In the genomic region with DNA sequence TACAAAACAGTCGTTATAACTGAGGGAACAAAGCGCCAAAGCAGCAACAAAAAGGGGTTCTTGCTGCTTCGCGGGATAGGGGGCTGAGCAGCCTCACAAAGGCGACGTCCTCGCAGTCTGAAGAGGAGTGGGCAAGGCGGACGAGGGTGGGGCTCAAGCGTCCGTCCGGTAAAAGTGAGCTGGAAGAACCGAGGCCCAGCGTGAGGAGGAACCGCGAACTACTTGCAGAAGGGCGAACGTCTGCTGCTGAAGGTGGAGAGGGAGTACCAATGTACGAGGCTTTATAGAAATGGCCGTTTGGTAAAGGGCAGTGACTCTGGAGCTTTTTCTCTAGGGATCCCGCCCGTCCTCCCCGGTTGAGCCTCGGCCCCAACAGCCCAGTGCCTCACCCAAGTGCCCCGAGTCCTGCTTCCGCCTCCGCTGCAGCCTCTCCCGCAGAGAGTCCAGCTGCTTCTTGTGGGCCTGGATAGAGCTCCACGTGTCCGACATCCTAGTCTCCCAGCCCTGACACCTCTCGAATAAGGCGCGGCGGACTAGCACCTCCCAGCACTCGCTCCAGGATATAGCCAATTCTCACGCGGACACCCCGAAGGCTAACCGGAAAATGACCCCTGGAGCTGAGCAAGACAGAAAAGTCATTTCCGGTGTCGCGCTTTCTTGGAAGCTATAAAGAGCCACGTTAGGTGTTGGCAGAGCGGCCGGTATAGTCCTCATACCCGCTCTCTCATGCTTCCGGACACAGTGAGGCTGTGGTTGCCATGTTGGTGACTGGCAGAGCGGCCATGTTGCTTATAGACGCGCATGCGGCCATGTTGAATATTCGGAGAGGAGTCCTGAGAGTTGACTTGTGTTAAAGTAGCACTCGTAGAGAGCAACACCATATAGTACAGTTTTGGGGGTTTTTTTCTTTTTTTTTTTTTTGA, we compare ENCODE assay signal across 1 cellular context.
TF ChIP-seq lines count a peak whose summit lies in the region.

A gene (minus strand): TSS at position 606 of the 923 bp plus-strand sequence. CDS start 117 bp downstream, at position 489.

TF ChIP-seq in HepG2, 621 proteins besides CTCF, POLR2A, EP300 and RAD21 (continued from another document and continues in another):
- TF ChIP-seq, protein P1, sequence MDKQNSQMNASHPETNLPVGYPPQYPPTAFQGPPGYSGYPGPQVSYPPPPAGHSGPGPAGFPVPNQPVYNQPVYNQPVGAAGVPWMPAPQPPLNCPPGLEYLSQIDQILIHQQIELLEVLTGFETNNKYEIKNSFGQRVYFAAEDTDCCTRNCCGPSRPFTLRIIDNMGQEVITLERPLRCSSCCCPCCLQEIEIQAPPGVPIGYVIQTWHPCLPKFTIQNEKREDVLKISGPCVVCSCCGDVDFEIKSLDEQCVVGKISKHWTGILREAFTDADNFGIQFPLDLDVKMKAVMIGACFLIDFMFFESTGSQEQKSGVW (CRISPR knock-in tag; IDR thresholded peaks at IDR 0.05; ENCODE audit: borderline replicate concordance), result no peak; the same call in 1 of the 2 replicates
- peak; percentile 98 for TF ChIP-seq ELF4 (CRISPR knock-in tag; IDR thresholded peaks at IDR 0.05; ENCODE audit: borderline replicate concordance)
- TF ChIP-seq KDM6A (CRISPR knock-in tag; IDR thresholded peaks at IDR 0.05; ENCODE audit: low read depth), result 0 out of 2 replicates have a peak, but pooled peaks have one; percentile 14
- TF ChIP-seq, protein P2, sequence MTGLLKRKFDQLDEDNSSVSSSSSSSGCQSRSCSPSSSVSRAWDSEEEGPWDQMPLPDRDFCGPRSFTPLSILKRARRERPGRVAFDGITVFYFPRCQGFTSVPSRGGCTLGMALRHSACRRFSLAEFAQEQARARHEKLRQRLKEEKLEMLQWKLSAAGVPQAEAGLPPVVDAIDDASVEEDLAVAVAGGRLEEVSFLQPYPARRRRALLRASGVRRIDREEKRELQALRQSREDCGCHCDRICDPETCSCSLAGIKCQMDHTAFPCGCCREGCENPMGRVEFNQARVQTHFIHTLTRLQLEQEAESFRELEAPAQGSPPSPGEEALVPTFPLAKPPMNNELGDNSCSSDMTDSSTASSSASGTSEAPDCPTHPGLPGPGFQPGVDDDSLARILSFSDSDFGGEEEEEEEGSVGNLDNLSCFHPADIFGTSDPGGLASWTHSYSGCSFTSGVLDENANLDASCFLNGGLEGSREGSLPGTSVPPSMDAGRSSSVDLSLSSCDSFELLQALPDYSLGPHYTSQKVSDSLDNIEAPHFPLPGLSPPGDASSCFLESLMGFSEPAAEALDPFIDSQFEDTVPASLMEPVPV (CRISPR knock-in tag; IDR thresholded peaks at IDR 0.05), result peak; percentile 97
- peak; percentile 78 for TF ChIP-seq KDM5A (IDR thresholded peaks at IDR 0.05; ENCODE audit: borderline replicate concordance, low read length)
- TF ChIP-seq SMARCC2 (IDR thresholded peaks at IDR 0.05), result no peak
- peak; percentile 94 for TF ChIP-seq MIER3 (CRISPR knock-in tag; IDR thresholded peaks at IDR 0.05; ENCODE audit: borderline replicate concordance)
- TF ChIP-seq, protein P3, sequence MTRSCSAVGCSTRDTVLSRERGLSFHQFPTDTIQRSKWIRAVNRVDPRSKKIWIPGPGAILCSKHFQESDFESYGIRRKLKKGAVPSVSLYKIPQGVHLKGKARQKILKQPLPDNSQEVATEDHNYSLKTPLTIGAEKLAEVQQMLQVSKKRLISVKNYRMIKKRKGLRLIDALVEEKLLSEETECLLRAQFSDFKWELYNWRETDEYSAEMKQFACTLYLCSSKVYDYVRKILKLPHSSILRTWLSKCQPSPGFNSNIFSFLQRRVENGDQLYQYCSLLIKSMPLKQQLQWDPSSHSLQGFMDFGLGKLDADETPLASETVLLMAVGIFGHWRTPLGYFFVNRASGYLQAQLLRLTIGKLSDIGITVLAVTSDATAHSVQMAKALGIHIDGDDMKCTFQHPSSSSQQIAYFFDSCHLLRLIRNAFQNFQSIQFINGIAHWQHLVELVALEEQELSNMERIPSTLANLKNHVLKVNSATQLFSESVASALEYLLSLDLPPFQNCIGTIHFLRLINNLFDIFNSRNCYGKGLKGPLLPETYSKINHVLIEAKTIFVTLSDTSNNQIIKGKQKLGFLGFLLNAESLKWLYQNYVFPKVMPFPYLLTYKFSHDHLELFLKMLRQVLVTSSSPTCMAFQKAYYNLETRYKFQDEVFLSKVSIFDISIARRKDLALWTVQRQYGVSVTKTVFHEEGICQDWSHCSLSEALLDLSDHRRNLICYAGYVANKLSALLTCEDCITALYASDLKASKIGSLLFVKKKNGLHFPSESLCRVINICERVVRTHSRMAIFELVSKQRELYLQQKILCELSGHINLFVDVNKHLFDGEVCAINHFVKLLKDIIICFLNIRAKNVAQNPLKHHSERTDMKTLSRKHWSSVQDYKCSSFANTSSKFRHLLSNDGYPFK (CRISPR knock-in tag; IDR thresholded peaks at IDR 0.05; ENCODE audit: borderline replicate concordance), result peak; percentile 98; the same call in 1 of the 2 replicates
- no peak for TF ChIP-seq ZNF850 (CRISPR knock-in tag; conservative IDR thresholded peaks at IDR 0.05)
- TF ChIP-seq, protein P4, sequence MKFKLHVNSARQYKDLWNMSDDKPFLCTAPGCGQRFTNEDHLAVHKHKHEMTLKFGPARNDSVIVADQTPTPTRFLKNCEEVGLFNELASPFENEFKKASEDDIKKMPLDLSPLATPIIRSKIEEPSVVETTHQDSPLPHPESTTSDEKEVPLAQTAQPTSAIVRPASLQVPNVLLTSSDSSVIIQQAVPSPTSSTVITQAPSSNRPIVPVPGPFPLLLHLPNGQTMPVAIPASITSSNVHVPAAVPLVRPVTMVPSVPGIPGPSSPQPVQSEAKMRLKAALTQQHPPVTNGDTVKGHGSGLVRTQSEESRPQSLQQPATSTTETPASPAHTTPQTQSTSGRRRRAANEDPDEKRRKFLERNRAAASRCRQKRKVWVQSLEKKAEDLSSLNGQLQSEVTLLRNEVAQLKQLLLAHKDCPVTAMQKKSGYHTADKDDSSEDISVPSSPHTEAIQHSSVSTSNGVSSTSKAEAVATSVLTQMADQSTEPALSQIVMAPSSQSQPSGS (CRISPR knock-in tag; IDR thresholded peaks at IDR 0.05), result peak; percentile 85
- peak; percentile 57 for TF ChIP-seq HMG20A (CRISPR knock-in tag; IDR thresholded peaks at IDR 0.05; ENCODE audit: borderline replicate concordance)
- peak; percentile 38 for TF ChIP-seq TAF15 (IDR thresholded peaks at IDR 0.05; ENCODE audit: low read depth, low read length, poor library complexity, severe bottlenecking)
- peak; percentile 93 for TF ChIP-seq TBX3 (IDR thresholded peaks at IDR 0.05; ENCODE audit: borderline replicate concordance)
- 0 out of 2 replicates have a peak, but pooled peaks have one; percentile 4 for TF ChIP-seq POLR2AphosphoS2 (IDR thresholded peaks at IDR 0.05; ENCODE audit: low read depth, low read length)
- TF ChIP-seq, protein P5, sequence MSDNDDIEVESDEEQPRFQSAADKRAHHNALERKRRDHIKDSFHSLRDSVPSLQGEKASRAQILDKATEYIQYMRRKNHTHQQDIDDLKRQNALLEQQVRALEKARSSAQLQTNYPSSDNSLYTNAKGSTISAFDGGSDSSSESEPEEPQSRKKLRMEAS (IDR thresholded peaks at IDR 0.05), result peak; percentile 99
- TF ChIP-seq TAF1 (CRISPR knock-in tag; IDR thresholded peaks at IDR 0.05), result peak; percentile 94
- peak; percentile 96 for TF ChIP-seq ZNF333 (CRISPR knock-in tag; IDR thresholded peaks at IDR 0.05; ENCODE audit: borderline replicate concordance)
- TF ChIP-seq, protein P6, sequence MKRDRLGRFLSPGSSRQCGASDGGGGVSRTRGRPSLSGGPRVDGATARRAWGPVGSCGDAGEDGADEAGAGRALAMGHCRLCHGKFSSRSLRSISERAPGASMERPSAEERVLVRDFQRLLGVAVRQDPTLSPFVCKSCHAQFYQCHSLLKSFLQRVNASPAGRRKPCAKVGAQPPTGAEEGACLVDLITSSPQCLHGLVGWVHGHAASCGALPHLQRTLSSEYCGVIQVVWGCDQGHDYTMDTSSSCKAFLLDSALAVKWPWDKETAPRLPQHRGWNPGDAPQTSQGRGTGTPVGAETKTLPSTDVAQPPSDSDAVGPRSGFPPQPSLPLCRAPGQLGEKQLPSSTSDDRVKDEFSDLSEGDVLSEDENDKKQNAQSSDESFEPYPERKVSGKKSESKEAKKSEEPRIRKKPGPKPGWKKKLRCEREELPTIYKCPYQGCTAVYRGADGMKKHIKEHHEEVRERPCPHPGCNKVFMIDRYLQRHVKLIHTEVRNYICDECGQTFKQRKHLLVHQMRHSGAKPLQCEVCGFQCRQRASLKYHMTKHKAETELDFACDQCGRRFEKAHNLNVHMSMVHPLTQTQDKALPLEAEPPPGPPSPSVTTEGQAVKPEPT (CRISPR knock-in tag; IDR thresholded peaks at IDR 0.05; ENCODE audit: low read depth), result peak; percentile 84
- TF ChIP-seq ARHGAP35 (CRISPR knock-in tag; IDR thresholded peaks at IDR 0.05; ENCODE audit: borderline replicate concordance), result peak; percentile 97
- no peak for TF ChIP-seq TCF7 (IDR thresholded peaks at IDR 0.05; ENCODE audit: low read depth)
- TF ChIP-seq NCOR1 (IDR thresholded peaks at IDR 0.05; ENCODE audit: borderline replicate concordance, low read length), result peak; percentile 55; the same call in 1 of the 2 replicates
- peak; percentile 95 for TF ChIP-seq NRL (CRISPR knock-in tag; IDR thresholded peaks at IDR 0.05; ENCODE audit: borderline replicate concordance)
- TF ChIP-seq, protein P7, sequence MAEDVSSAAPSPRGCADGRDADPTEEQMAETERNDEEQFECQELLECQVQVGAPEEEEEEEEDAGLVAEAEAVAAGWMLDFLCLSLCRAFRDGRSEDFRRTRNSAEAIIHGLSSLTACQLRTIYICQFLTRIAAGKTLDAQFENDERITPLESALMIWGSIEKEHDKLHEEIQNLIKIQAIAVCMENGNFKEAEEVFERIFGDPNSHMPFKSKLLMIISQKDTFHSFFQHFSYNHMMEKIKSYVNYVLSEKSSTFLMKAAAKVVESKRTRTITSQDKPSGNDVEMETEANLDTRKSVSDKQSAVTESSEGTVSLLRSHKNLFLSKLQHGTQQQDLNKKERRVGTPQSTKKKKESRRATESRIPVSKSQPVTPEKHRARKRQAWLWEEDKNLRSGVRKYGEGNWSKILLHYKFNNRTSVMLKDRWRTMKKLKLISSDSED (CRISPR knock-in tag; IDR thresholded peaks at IDR 0.05), result no peak
- TF ChIP-seq ZNF274 (CRISPR knock-in tag; IDR thresholded peaks at IDR 0.05), result peak; percentile 98
- peak; percentile 82; the same call in 1 of the 2 replicates for TF ChIP-seq ZNF709 (CRISPR knock-in tag; IDR thresholded peaks at IDR 0.05)
- TF ChIP-seq MTF2 (CRISPR knock-in tag; IDR thresholded peaks at IDR 0.05; ENCODE audit: borderline replicate concordance), result 0 out of 2 replicates have a peak, but pooled peaks have one; percentile 32
- TF ChIP-seq, protein P8, sequence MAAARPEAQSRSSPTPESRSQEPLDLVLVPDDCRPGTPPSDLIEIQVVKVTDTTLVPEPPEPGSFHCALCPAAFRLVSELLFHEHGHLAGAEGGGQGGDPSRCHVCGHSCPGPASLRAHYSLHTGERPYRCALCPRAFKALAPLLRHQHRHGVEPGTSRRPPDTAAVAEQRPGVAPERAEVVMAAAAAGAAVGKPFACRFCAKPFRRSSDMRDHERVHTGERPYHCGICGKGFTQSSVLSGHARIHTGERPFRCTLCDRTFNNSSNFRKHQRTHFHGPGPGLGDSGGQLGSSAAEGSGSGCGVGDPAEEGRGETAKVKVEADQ (CRISPR knock-in tag; IDR thresholded peaks at IDR 0.05; ENCODE audit: borderline replicate concordance), result peak; percentile 79
- TF ChIP-seq, protein P9, sequence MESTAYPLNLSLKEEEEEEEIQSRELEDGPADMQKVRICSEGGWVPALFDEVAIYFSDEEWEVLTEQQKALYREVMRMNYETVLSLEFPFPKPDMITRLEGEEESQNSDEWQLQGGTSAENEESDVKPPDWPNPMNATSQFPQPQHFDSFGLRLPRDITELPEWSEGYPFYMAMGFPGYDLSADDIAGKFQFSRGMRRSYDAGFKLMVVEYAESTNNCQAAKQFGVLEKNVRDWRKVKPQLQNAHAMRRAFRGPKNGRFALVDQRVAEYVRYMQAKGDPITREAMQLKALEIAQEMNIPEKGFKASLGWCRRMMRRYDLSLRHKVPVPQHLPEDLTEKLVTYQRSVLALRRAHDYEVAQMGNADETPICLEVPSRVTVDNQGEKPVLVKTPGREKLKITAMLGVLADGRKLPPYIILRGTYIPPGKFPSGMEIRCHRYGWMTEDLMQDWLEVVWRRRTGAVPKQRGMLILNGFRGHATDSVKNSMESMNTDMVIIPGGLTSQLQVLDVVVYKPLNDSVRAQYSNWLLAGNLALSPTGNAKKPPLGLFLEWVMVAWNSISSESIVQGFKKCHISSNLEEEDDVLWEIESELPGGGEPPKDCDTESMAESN (CRISPR knock-in tag; conservative IDR thresholded peaks at IDR 0.05), result peak; percentile 95
- TF ChIP-seq GABPA (IDR thresholded peaks at IDR 0.05; ENCODE audit: low read depth, low read length), result peak; percentile 90
- TF ChIP-seq GABPA (CRISPR knock-in tag; IDR thresholded peaks at IDR 0.05; ENCODE audit: low read depth), result peak; percentile 99
- peak; percentile 30; the same call in 1 of the 2 replicates for TF ChIP-seq ZNF775 (CRISPR knock-in tag; IDR thresholded peaks at IDR 0.05; ENCODE audit: borderline replicate concordance)
- TF ChIP-seq KMT2B (CRISPR knock-in tag; IDR thresholded peaks at IDR 0.05), result peak; percentile 98
- TF ChIP-seq KLF11 (CRISPR knock-in tag; IDR thresholded peaks at IDR 0.05), result peak; percentile 85; the same call in 1 of the 2 replicates
- 0 out of 2 replicates have a peak, but pooled peaks have one; percentile 73 for TF ChIP-seq ZNF879 (CRISPR knock-in tag; IDR thresholded peaks at IDR 0.05)
- TF ChIP-seq BCL6 (CRISPR knock-in tag; IDR thresholded peaks at IDR 0.05), result peak; percentile 60
- TF ChIP-seq CBX1 (IDR thresholded peaks at IDR 0.05; ENCODE audit: low read depth), result peak; percentile 96
- TF ChIP-seq, protein P10, sequence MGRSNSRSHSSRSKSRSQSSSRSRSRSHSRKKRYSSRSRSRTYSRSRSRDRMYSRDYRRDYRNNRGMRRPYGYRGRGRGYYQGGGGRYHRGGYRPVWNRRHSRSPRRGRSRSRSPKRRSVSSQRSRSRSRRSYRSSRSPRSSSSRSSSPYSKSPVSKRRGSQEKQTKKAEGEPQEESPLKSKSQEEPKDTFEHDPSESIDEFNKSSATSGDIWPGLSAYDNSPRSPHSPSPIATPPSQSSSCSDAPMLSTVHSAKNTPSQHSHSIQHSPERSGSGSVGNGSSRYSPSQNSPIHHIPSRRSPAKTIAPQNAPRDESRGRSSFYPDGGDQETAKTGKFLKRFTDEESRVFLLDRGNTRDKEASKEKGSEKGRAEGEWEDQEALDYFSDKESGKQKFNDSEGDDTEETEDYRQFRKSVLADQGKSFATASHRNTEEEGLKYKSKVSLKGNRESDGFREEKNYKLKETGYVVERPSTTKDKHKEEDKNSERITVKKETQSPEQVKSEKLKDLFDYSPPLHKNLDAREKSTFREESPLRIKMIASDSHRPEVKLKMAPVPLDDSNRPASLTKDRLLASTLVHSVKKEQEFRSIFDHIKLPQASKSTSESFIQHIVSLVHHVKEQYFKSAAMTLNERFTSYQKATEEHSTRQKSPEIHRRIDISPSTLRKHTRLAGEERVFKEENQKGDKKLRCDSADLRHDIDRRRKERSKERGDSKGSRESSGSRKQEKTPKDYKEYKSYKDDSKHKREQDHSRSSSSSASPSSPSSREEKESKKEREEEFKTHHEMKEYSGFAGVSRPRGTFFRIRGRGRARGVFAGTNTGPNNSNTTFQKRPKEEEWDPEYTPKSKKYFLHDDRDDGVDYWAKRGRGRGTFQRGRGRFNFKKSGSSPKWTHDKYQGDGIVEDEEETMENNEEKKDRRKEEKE (IDR thresholded peaks at IDR 0.05), result no peak
- peak; percentile 99 for TF ChIP-seq ZSCAN31 (CRISPR knock-in tag; IDR thresholded peaks at IDR 0.05; ENCODE audit: low read depth)
- TF ChIP-seq MIXL1 (CRISPR knock-in tag; IDR thresholded peaks at IDR 0.05), result peak; percentile 97; the same call in 1 of the 2 replicates
- TF ChIP-seq SAP130 (CRISPR knock-in tag; IDR thresholded peaks at IDR 0.05; ENCODE audit: low read depth), result peak; percentile 100
